In the genomic region with DNA sequence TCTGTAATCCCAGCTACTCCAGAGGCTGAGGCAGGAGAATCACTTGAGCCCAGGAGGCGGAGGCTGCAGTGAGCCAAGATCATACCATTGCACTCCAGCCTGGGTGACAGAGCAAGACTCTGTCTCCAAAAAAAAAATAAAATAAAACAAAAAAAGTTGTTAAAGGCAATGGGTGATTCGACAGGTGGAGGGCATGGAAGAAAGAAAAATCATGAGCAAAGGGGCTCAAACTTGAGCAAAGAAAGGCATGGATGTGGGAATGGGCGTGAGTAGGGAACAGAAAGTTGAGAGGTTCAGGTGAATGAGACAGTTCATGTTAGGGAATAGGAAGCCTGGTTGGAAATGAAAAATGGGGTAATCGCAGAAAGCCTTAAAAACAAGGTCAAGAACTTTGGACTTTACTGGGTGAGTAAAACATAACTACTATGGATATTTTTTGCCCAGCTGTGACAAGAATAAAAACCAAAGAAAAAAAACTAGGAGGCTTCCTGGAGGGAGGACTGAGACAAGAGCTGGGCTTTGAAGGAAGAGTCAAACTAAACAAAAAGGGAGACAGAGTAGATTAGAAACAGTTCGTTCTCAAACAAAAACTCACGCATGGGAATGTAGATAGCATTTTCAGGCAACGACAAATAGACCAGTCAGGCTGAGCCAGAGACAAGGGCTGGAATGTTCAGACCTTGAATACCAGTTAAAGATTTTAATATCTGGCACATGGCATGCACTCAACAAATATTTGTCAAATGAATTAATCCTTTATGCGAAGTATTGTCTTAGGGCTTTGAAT, we compare ENCODE assay signal across 1 cellular context.
TF ChIP-seq lines count a peak whose summit lies in the region.

No MANE protein-coding gene starts in this region.

TF ChIP-seq in WTC11, 78 proteins besides CTCF, POLR2A, EP300 and RAD21 (continued from another document):
- TF ChIP-seq FOXP1 (CRISPR knock-in tag; IDR thresholded peaks at IDR 0.05; ENCODE audit: borderline replicate concordance), result no peak
TF ChIP-seq in WTC11: peak in this region for 0.
